10 cellular contexts compared by ENCODE assay signal in the genomic region with DNA sequence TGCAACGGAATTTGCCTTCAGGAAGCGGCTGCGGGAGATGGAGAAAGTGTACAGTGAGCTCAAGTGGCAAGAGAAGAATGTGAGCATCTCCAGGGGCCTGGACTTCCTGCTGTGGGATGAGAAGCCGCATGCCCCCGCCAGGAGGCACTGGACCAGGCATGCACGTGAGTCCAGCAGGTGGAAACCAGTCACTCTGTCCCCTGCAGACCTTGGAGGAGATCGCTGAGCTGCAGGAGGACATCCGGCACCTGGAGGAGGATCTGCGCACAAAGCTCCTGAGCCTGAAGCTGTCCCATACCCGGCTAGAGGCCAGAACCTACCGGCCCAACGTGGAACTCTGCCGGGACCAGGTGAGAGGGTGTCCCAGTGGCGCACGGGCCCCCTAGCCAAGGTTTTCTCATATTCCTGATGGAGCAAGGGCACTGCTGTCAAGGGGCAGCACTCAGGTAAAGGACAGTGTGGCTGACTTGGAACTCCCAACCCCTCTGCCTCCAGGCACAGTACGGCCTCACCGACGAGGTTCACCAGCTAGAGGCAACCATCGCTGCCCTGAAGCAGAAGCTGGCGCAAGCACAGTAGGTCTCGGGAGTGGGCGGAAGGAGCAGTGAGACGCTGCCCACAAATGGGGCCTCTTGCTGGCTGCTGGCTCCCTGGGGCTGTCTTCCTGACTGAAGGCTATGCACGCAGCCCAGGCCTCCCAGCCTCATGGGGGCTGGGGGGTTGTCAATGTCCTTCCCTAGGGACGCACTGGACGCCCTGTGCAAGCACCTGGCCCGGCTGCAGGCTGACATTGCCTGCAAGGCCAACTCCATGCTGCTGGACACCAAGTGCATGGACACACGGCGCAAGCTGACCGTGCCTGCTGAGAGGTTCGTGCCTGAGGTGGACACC. TPM values are rescaled to one million over a fixed set of nuclear protein-coding genes. Genes with fewer than 3 reads are reported as not detected.
DNase-seq lines count a peak whose midpoint lies in the region; ATAC-seq, FAIRE-seq and TF ChIP-seq lines count a peak whose summit lies in the region.
"Had no signal": no experiment of that assay in that cellular context is flagged by ENCODE, and none has a peak within 500 bp of the region (broad histone marks: within the 10 kb centered on the region; RNA-seq: fewer than 3 reads in every experiment).

No MANE protein-coding gene starts in this region.

- H3K27me3 ChIP-seq in right atrium auricular region: no peaks in the 10 kb centered on the region
- peaks cover 0 to 2% of the 10 kb centered on the region in 2 experiments; a peak in 1 of 5 replicates for H3K27me3 ChIP-seq in HepG2 (ENCODE audit: control insufficient read depth in 1 of 2, insufficient read depth in 2 of 2, low read length in 2 of 2)
- H3K27me3 ChIP-seq in upper lobe of right lung: peaks cover 8% of the 10 kb centered on the region
- peaks cover 14% of the 10 kb centered on the region for H3K27me3 ChIP-seq in lower lobe of right lung (ENCODE audit: low read depth)
- H3K27me3 ChIP-seq: BE2C had no signal

- H3K27ac ChIP-seq in right atrium auricular region: no peak overlapping the region
- no peak overlapping the region for H3K27ac ChIP-seq in HepG2 (ENCODE audit: extremely low read length, insufficient read depth, low read length)
- no peak overlapping the region for H3K27ac ChIP-seq in upper lobe of right lung
- no peak overlapping the region for H3K27ac ChIP-seq in lower lobe of right lung

- H3K27me3 Mint-ChIP-seq in activated CD8-positive, alpha-beta T cell treated with anti-CD3 and anti-CD28 coated beads, Interleukin-2, amount 10 ng/mL, durations not matched to agents 7 days and 5 days (ENCODE audit: low read depth): peaks cover 15% of the 10 kb centered on the region

- H3K27ac Mint-ChIP-seq in activated CD8-positive, alpha-beta T cell treated with anti-CD3 and anti-CD28 coated beads, Interleukin-2, amount 10 ng/mL, durations not matched to agents 7 days and 5 days: peak overlapping the region; percentile 89

- H3K4me3 ChIP-seq in right atrium auricular region (no peak overlapping the region), HepG2 (replicated peaks in 1 of 3; ENCODE audit: insufficient read depth in 1 of 3, low read depth in 2 of 3, low read length in 3 of 3) (peak overlapping the region in 1 of 3 experiments; percentile 96; a peak in 2 of 6 replicates), upper lobe of right lung (no peak overlapping the region), lower lobe of right lung (no peak overlapping the region)

- no peaks in the 10 kb centered on the region for H4K20me1 ChIP-seq in HepG2 (ENCODE audit: insufficient read depth, low read length)

- TF ChIP-seq EP300 in HepG2 (IDR thresholded peaks at IDR 0.05; ENCODE audit: low read depth in 2 of 2, low read length in 2 of 2): no peak
- no peak for TF ChIP-seq EP300 in HepG2 (CRISPR knock-in tag; IDR thresholded peaks at IDR 0.05; ENCODE audit: borderline replicate concordance)

- TF ChIP-seq RAD21 in HepG2 (CRISPR knock-in tag; IDR thresholded peaks at IDR 0.05): no peak

- H3K9me3 ChIP-seq in right atrium auricular region (no peaks in the 10 kb centered on the region), HepG2 (ENCODE audit: low read length) (no peaks in the 10 kb centered on the region), upper lobe of right lung (no peaks in the 10 kb centered on the region), lower lobe of right lung (no peaks in the 10 kb centered on the region)
- H3K9me3 ChIP-seq: BE2C, esophagus squamous epithelium had no signal

- 78% methylated on average over 16 of the region's 31 CpGs for WGBS in HepG2 (ENCODE audit: low lambda C conversion rate)

- CTCF ChIA-PET in activated CD8-positive, alpha-beta T cell treated with anti-CD3 and anti-CD28 coated beads, Interleukin-2, amount 10 ng/mL, durations not matched to agents 7 days and 5 days (lab: Charles Lee): interaction anchor here (0.7 to 1.2 kb wide), 3 partner anchors 48 to 205 kb away, joined by 3 read pairs; partner anchors contain the start of gene AGO1
- CTCF ChIA-PET in HepG2 (lab: Yijun Ruan, JAX; ENCODE audit: low intra/inter-chr PET ratio, low total read pairs): no interaction called here

- no peak for ATAC-seq in left ventricle myocardium superior
- no peak for ATAC-seq in activated CD8-positive, alpha-beta T cell treated with anti-CD3 and anti-CD28 coated beads, Interleukin-2, amount 10 ng/mL, durations not matched to agents 7 days and 5 days
- ATAC-seq in HepG2: no peak
- ATAC-seq in upper lobe of right lung: no peak
- ATAC-seq in lower lobe of right lung: no peak
- ATAC-seq in GM21381 (IDR thresholded peaks at IDR 0.05; ENCODE audit: unreplicated experiment): no peak

- H3K9ac ChIP-seq in HepG2 (ENCODE audit: insufficient read depth, low read depth, low read length): peak overlapping the region; percentile 81; the same call in 1 of the 2 replicates

- H3K36me3 ChIP-seq in right atrium auricular region (peaks cover 10% of the 10 kb centered on the region), HepG2 (replicated peaks in 1 of 2; ENCODE audit: control insufficient read depth in 1 of 2, insufficient read depth in 2 of 2, low read length in 2 of 2) (peaks cover 10 to 16% of the 10 kb centered on the region in 2 experiments; a peak in 4 of 5 replicates), upper lobe of right lung (peaks cover 15% of the 10 kb centered on the region), lower lobe of right lung (peaks cover 23% of the 10 kb centered on the region)
- H3K36me3 ChIP-seq: BE2C had no signal

- peaks cover 26% of the 10 kb centered on the region for H3K36me3 Mint-ChIP-seq in activated CD8-positive, alpha-beta T cell treated with anti-CD3 and anti-CD28 coated beads, Interleukin-2, amount 10 ng/mL, durations not matched to agents 7 days and 5 days (ENCODE audit: low read depth)

- no TSS peak for BruUV-seq in HepG2 (replicated peaks; lab: Mats Ljungman, UMichigan)

- in situ Hi-C loops in HepG2 (cut with HindIII; ENCODE audit: extremely low pct_ligation_motif_present, low pct_unique_long_range_greater_than_20kb): no loop called here

- H3K79me2 ChIP-seq in HepG2 (ENCODE audit: insufficient read depth, low read length): peaks cover 21% of the 10 kb centered on the region

- TF ChIP-seq POLR2A in HepG2 (IDR thresholded peaks at IDR 0.05; ENCODE audit: insufficient read depth in 1 of 2, low read depth in 2 of 2, low read length in 2 of 2): no peak

- POLR2A ChIA-PET in activated CD8-positive, alpha-beta T cell treated with anti-CD3 and anti-CD28 coated beads, Interleukin-2, amount 10 ng/mL, durations not matched to agents 7 days and 5 days (lab: Charles Lee): no interaction called here
- POLR2A ChIA-PET in HepG2 (lab: Yijun Ruan, JAX): interaction anchor here (1.8 kb wide), 1 partner anchor 314 kb away, joined by 5 read pairs; no protein-coding TSS in a partner anchor

- H3K4me1 ChIP-seq in right atrium auricular region: peaks cover 0 to 34% of the 10 kb centered on the region in 2 donors
- H3K4me1 ChIP-seq in HepG2 (ENCODE audit: insufficient read depth, low read length): peaks cover 24% of the 10 kb centered on the region
- peaks cover 28% of the 10 kb centered on the region for H3K4me1 ChIP-seq in upper lobe of right lung
- peaks cover 38% of the 10 kb centered on the region for H3K4me1 ChIP-seq in lower lobe of right lung
- H3K4me1 ChIP-seq: BE2C had no signal

- TF ChIP-seq CTCF in right atrium auricular region (IDR thresholded peaks at IDR 0.05) (no peak), HepG2 (CRISPR knock-in tag; IDR thresholded peaks at IDR 0.05) (no peak), upper lobe of right lung (IDR thresholded peaks at IDR 0.05) (no peak), lower lobe of right lung (IDR thresholded peaks at IDR 0.05) (no peak)

- no peak for FAIRE-seq in HepG2 (lab: Jason Lieb, UNC)

- 0 out of 2 replicates have a peak overlapping the region, but pooled peaks have one; percentile 100 for H3K4me2 ChIP-seq in HepG2 (ENCODE audit: low read depth, low read length)

- no peaks in the 10 kb centered on the region for H3K9me3 Mint-ChIP-seq in activated CD8-positive, alpha-beta T cell treated with anti-CD3 and anti-CD28 coated beads, Interleukin-2, amount 10 ng/mL, durations not matched to agents 7 days and 5 days (ENCODE audit: insufficient read depth)

- peak; percentile 54 for DNase-seq in right atrium auricular region (ENCODE audit: low spot score)
- no peak for DNase-seq in left ventricle myocardium superior
- no peak for DNase-seq in activated CD8-positive, alpha-beta T cell treated with anti-CD3 and anti-CD28 coated beads, Interleukin-2, amount 10 ng/mL, durations not matched to agents 7 days and 5 days
- no peak for DNase-seq in HepG2 (ENCODE audit: low spot score)
- DNase-seq in upper lobe of right lung: peak; percentile 65
- no peak for DNase-seq in central memory CD4-positive, alpha-beta T cell
- DNase-seq in lower lobe of right lung: no peak
- DNase-seq: BE2C, esophagus squamous epithelium had no signal

- H2AFZ ChIP-seq in HepG2 (ENCODE audit: low read length): no peak overlapping the region

- H3K4me1 Mint-ChIP-seq in activated CD8-positive, alpha-beta T cell treated with anti-CD3 and anti-CD28 coated beads, Interleukin-2, amount 10 ng/mL, durations not matched to agents 7 days and 5 days (ENCODE audit: low read depth): peaks cover 24% of the 10 kb centered on the region

- H3K4me3 Mint-ChIP-seq in activated CD8-positive, alpha-beta T cell treated with anti-CD3 and anti-CD28 coated beads, Interleukin-2, amount 10 ng/mL, durations not matched to agents 7 days and 5 days: peak overlapping the region; percentile 85

- intact Hi-C loops in left ventricle myocardium superior (cut with micrococcal nuclease) (no loop called here), HepG2 (cut with micrococcal nuclease; ENCODE audit: unreplicated experiment) (no loop called here), upper lobe of right lung (cut with DNase I) (no loop called here), lower lobe of right lung (cut with DNase I) (no loop called here)

RNA-seq across cellular contexts. Expression of gene ADPRS, which starts 1.2 kb away (rescaled TPM):
- 10 to 100 TPM; 24.3 to 25.6 TPM for total RNA-seq in right atrium auricular region
- total RNA-seq in left ventricle myocardium superior: 16.9 TPM
- 10 to 100 TPM; 36.0 to 36.7 TPM for total RNA-seq in activated CD8-positive, alpha-beta T cell treated with anti-CD3 and anti-CD28 coated beads, Interleukin-2, amount 10 ng/mL, durations not matched to agents 7 days and 5 days
- 30.6 and 31.7 TPM in 2 replicates for total RNA-seq in HepG2 (2016; rRNA removed; fragmentation: Illumina TruSeq; extraction: Trizol)
- 3.7 and 4.0 TPM in 2 replicates for total RNA-seq in HepG2 (2016; cell fraction: cytosol; rRNA removed; fragmentation: Illumina TruSeq; extraction: Trizol; ENCODE audit: low read depth)
- 28.9 and 29.6 TPM in 2 replicates for total RNA-seq in HepG2 (2016; cell fraction: insoluble cytoplasmic fraction; rRNA removed; fragmentation: Illumina TruSeq; extraction: Trizol)
- total RNA-seq in HepG2 (2016; cell fraction: membrane; rRNA removed; fragmentation: Illumina TruSeq; extraction: Trizol): 7.7 and 9.6 TPM in 2 replicates
- total RNA-seq in HepG2 (2016; cell fraction: nucleus; rRNA removed; fragmentation: Illumina TruSeq; extraction: Trizol): 12.3 and 14.5 TPM in 2 replicates
- 36.4 and 36.6 TPM in 2 replicates for polyA plus RNA-seq in HepG2 (2011; rRNA removed)
- polyA plus RNA-seq in HepG2 (2011; cell fraction: cytosol; rRNA removed): 34.1 and 41.6 TPM in 2 replicates
- polyA plus RNA-seq in HepG2 (2011; cell fraction: nucleus; rRNA removed): 22.4 and 24.6 TPM in 2 replicates
- polyA plus RNA-seq in HepG2 (2012): 16.7 and 20.9 TPM in 2 replicates
- 2.2 and 2.9 TPM in 2 replicates for polyA plus RNA-seq in HepG2 (2016; cell fraction: cytosol; fragmentation: Illumina TruSeq; extraction: Trizol; ENCODE audit: low read depth)
- polyA plus RNA-seq in HepG2 (2016; cell fraction: insoluble cytoplasmic fraction; fragmentation: Illumina TruSeq; extraction: Trizol; ENCODE audit: low read depth): 27.1 and 29.0 TPM in 2 replicates
- polyA plus RNA-seq in HepG2 (2016; cell fraction: membrane; fragmentation: Illumina TruSeq; extraction: Trizol; ENCODE audit: low read depth): 5.2 and 5.4 TPM in 2 replicates
- polyA plus RNA-seq in HepG2 (2016; cell fraction: nucleus; fragmentation: Illumina TruSeq; extraction: Trizol; ENCODE audit: insufficient read depth, low read depth): 22.0 and 25.1 TPM in 2 replicates
- 25.4 and 32.0 TPM in 2 replicates for polyA minus RNA-seq in HepG2 (2011; rRNA and poly(A)+ RNA removed; ENCODE audit: low replicate concordance)
- polyA minus RNA-seq in HepG2 (2011; cell fraction: cytosol; rRNA and poly(A)+ RNA removed): 11.0 and 12.9 TPM in 2 replicates
- 5.2 and 5.3 TPM in 2 replicates for polyA minus RNA-seq in HepG2 (2011; cell fraction: nucleus; rRNA and poly(A)+ RNA removed)
- total RNA-seq in upper lobe of right lung: 26.9 TPM
- total RNA-seq in lower lobe of right lung: 32.4 TPM

RNA-seq across cellular contexts. Expression of gene TEKT2, which starts 3.6 kb away (rescaled TPM):
- under 1 TPM in 1 of 2 donors, not detected in 1; 0.41 TPM for total RNA-seq in right atrium auricular region
- not detected for total RNA-seq in left ventricle myocardium superior
- total RNA-seq in activated CD8-positive, alpha-beta T cell treated with anti-CD3 and anti-CD28 coated beads, Interleukin-2, amount 10 ng/mL, durations not matched to agents 7 days and 5 days: not detected
- 0.31 and 0.35 TPM in 2 replicates for total RNA-seq in HepG2 (2016; rRNA removed; fragmentation: Illumina TruSeq; extraction: Trizol)
- not detected in 2 replicates for total RNA-seq in HepG2 (2016; cell fraction: cytosol; rRNA removed; fragmentation: Illumina TruSeq; extraction: Trizol; ENCODE audit: low read depth)
- total RNA-seq in HepG2 (2016; cell fraction: insoluble cytoplasmic fraction; rRNA removed; fragmentation: Illumina TruSeq; extraction: Trizol): 0.16 and 0.45 TPM in 2 replicates
- 0.19 and 0.34 TPM in 2 replicates for total RNA-seq in HepG2 (2016; cell fraction: membrane; rRNA removed; fragmentation: Illumina TruSeq; extraction: Trizol)
- 0.59 TPM in 1 of 2 replicates, not detected in the other for total RNA-seq in HepG2 (2016; cell fraction: nucleus; rRNA removed; fragmentation: Illumina TruSeq; extraction: Trizol)
- 0.24 and 0.38 TPM in 2 replicates for polyA plus RNA-seq in HepG2 (2011; rRNA removed)
- polyA plus RNA-seq in HepG2 (2011; cell fraction: cytosol; rRNA removed): 0.12 and 0.19 TPM in 2 replicates
- 0.57 and 1.3 TPM in 2 replicates for polyA plus RNA-seq in HepG2 (2011; cell fraction: nucleus; rRNA removed)
- polyA plus RNA-seq in HepG2 (2012): 0.35 and 0.38 TPM in 2 replicates
- 0.07 and 0.11 TPM in 2 replicates for polyA plus RNA-seq in HepG2 (2016; cell fraction: cytosol; fragmentation: Illumina TruSeq; extraction: Trizol; ENCODE audit: low read depth)
- 0.21 TPM in 2 replicates for polyA plus RNA-seq in HepG2 (2016; cell fraction: insoluble cytoplasmic fraction; fragmentation: Illumina TruSeq; extraction: Trizol; ENCODE audit: low read depth)
- 0.10 and 0.25 TPM in 2 replicates for polyA plus RNA-seq in HepG2 (2016; cell fraction: membrane; fragmentation: Illumina TruSeq; extraction: Trizol; ENCODE audit: low read depth)
- 0.45 and 0.79 TPM in 2 replicates for polyA plus RNA-seq in HepG2 (2016; cell fraction: nucleus; fragmentation: Illumina TruSeq; extraction: Trizol; ENCODE audit: insufficient read depth, low read depth)
- polyA minus RNA-seq in HepG2 (2011; rRNA and poly(A)+ RNA removed; ENCODE audit: low replicate concordance): 0.84 TPM in 1 of 2 replicates, not detected in the other
- not detected in 2 replicates for polyA minus RNA-seq in HepG2 (2011; cell fraction: cytosol; rRNA and poly(A)+ RNA removed)
- polyA minus RNA-seq in HepG2 (2011; cell fraction: nucleus; rRNA and poly(A)+ RNA removed): 0.62 and 0.64 TPM in 2 replicates
- total RNA-seq in upper lobe of right lung: 0.35 TPM
- 9.3 TPM for total RNA-seq in lower lobe of right lung
- total RNA-seq: esophagus squamous epithelium had no signal

RNA-seq across cellular contexts. Expression of gene COL8A2, which starts 37.5 kb away (rescaled TPM):
- total RNA-seq in right atrium auricular region (1 to 10 TPM; 3.5 to 4.5 TPM), left ventricle myocardium superior (0.67 TPM), HepG2 (2016; rRNA removed; fragmentation: Illumina TruSeq; extraction: Trizol) (0.04 and 0.24 TPM in 2 replicates), upper lobe of right lung (16.2 TPM), lower lobe of right lung (24.4 TPM)
- under 1 TPM in 1 of 2 experiments, not detected in 1; 0.08 TPM for total RNA-seq in activated CD8-positive, alpha-beta T cell treated with anti-CD3 and anti-CD28 coated beads, Interleukin-2, amount 10 ng/mL, durations not matched to agents 7 days and 5 days
- total RNA-seq in HepG2 (2016; cell fraction: cytosol; rRNA removed; fragmentation: Illumina TruSeq; extraction: Trizol; ENCODE audit: low read depth): not detected in 2 replicates
- 0.04 and 0.09 TPM in 2 replicates for total RNA-seq in HepG2 (2016; cell fraction: insoluble cytoplasmic fraction; rRNA removed; fragmentation: Illumina TruSeq; extraction: Trizol)
- 0.06 TPM in 1 of 2 replicates, not detected in the other for total RNA-seq in HepG2 (2016; cell fraction: membrane; rRNA removed; fragmentation: Illumina TruSeq; extraction: Trizol)
- total RNA-seq in HepG2 (2016; cell fraction: nucleus; rRNA removed; fragmentation: Illumina TruSeq; extraction: Trizol): 0.19 and 0.34 TPM in 2 replicates
- 0.13 and 0.24 TPM in 2 replicates for polyA plus RNA-seq in HepG2 (2011; rRNA removed)
- polyA plus RNA-seq in HepG2 (2011; cell fraction: cytosol; rRNA removed): 0.21 and 0.22 TPM in 2 replicates
- 0.52 and 0.53 TPM in 2 replicates for polyA plus RNA-seq in HepG2 (2011; cell fraction: nucleus; rRNA removed)
- polyA plus RNA-seq in HepG2 (2012): 0.13 and 0.17 TPM in 2 replicates
- polyA plus RNA-seq in HepG2 (2016; cell fraction: cytosol; fragmentation: Illumina TruSeq; extraction: Trizol; ENCODE audit: low read depth): not detected in 2 replicates
- polyA plus RNA-seq in HepG2 (2016; cell fraction: insoluble cytoplasmic fraction; fragmentation: Illumina TruSeq; extraction: Trizol; ENCODE audit: low read depth): 0.10 TPM in 1 of 2 replicates, not detected in the other
- polyA plus RNA-seq in HepG2 (2016; cell fraction: membrane; fragmentation: Illumina TruSeq; extraction: Trizol; ENCODE audit: low read depth): 0.03 TPM in 1 of 2 replicates, not detected in the other
- polyA plus RNA-seq in HepG2 (2016; cell fraction: nucleus; fragmentation: Illumina TruSeq; extraction: Trizol; ENCODE audit: insufficient read depth, low read depth): 0.20 TPM in 1 of 2 replicates, not detected in the other
- 0.07 and 0.52 TPM in 2 replicates for polyA minus RNA-seq in HepG2 (2011; rRNA and poly(A)+ RNA removed; ENCODE audit: low replicate concordance)
- polyA minus RNA-seq in HepG2 (2011; cell fraction: cytosol; rRNA and poly(A)+ RNA removed): 0.20 and 0.26 TPM in 2 replicates
- polyA minus RNA-seq in HepG2 (2011; cell fraction: nucleus; rRNA and poly(A)+ RNA removed): 0.50 and 0.52 TPM in 2 replicates

Comparison
In these comparisons a context has a peak if more than half of its experiments do, and no peak if none do; other contexts are left out.
1. DNase-seq: peak in right atrium auricular region (single experiment) and upper lobe of right lung (single experiment); none in left ventricle myocardium superior (single experiment), activated CD8-positive, alpha-beta T cell treated with anti-CD3 and anti-CD28 coated beads, Interleukin-2, amount 10 ng/mL, durations not matched to agents 7 days and 5 days (single experiment), HepG2 (single experiment), central memory CD4-positive, alpha-beta T cell (single experiment) and lower lobe of right lung (single experiment).